In the genomic region with DNA sequence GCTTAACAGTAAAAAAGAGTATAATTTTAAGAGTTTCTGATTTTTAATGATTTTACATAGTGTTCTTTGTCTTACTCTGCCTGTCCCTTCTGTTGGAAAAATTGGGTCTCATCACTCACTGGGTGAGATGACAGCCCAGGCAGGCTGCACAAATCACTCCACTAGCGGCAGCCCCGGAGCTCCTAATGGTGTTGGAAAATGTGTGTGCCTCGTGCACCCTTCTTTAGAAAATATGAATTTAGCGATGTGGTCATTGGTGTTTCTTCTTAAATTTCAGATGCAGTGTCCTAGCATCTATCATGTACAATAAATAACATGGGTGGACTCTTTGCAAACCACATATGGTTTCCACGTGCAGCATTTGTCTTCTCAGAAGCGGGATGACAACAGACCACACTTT, we compare ENCODE assay signal across 36 cellular contexts.
"Had no signal": no experiment of that assay in that cellular context is flagged by ENCODE, and none has a peak within 500 bp of the region (broad histone marks: within the 10 kb centered on the region; RNA-seq: fewer than 3 reads in every experiment).

No MANE protein-coding gene starts in this region.

- H3K4me3 Mint-ChIP-seq: activated B cell treated with CpG ODN at 0.5 μM for 24 hours; activated CD4-positive, alpha-beta memory T cell treated with anti-CD3 and anti-CD28 coated beads for 36 hours; activated CD4-positive, alpha-beta T cell treated with anti-CD3 and anti-CD28 coated beads, Interleukin-2, amount 10 ng/mL, durations not matched to agents 24 days and 14 days; activated CD8-positive, alpha-beta T cell treated with anti-CD3 and anti-CD28 coated beads for 36 hours; activated naive CD4-positive, alpha-beta T cell treated with anti-CD3 and anti-CD28 coated beads, Interleukin-2, amount 10 ng/mL, durations not matched to agents 7 days and 5 days; activated naive CD4-positive, alpha-beta T cell treated with anti-CD3 and anti-CD28 coated beads, Interleukin-2, amount 50 U/mL, for 24 hours; activated naive CD8-positive, alpha-beta T cell; activated naive CD8-positive, alpha-beta T cell treated with anti-CD3 and anti-CD28 coated beads, Interleukin-2, amount 10 ng/mL, durations not matched to agents 7 days and 5 days; activated naive CD8-positive, alpha-beta T cell treated with anti-CD3 and anti-CD28 coated beads, Interleukin-2, amount 50 U/mL, for 24 hours; activated T-cell treated with anti-CD3 and anti-CD28 coated beads, Interleukin-2, amount 50 U/mL, for 4 hours; T-helper 1 cell treated with Interleukin-12 subunit alpha and Interleukin-12 subunit beta and Interleukin-4 antibody, amounts not matched to agents 30 μg/mL and 1 μg/mL, for 36 hours; T-helper 2 cell treated with Interferon-gamma antibody and Interleukin-4, amounts not matched to agents 5 μg/mL and 100 μg/mL, for 36 hours had no signal

- H3K27ac Mint-ChIP-seq: activated B cell treated with CpG ODN at 0.5 μM for 24 hours; activated CD4-positive, alpha-beta memory T cell treated with anti-CD3 and anti-CD28 coated beads for 36 hours; activated CD4-positive, alpha-beta T cell treated with anti-CD3 and anti-CD28 coated beads, Interleukin-2, amount 10 ng/mL, durations not matched to agents 24 days and 14 days; activated CD8-positive, alpha-beta T cell treated with anti-CD3 and anti-CD28 coated beads for 36 hours; activated naive CD4-positive, alpha-beta T cell treated with anti-CD3 and anti-CD28 coated beads, Interleukin-2, amount 10 ng/mL, durations not matched to agents 7 days and 5 days; activated naive CD4-positive, alpha-beta T cell treated with anti-CD3 and anti-CD28 coated beads, Interleukin-2, amount 50 U/mL, for 24 hours; activated naive CD8-positive, alpha-beta T cell; activated naive CD8-positive, alpha-beta T cell treated with anti-CD3 and anti-CD28 coated beads, Interleukin-2, amount 50 U/mL, for 24 hours; activated T-helper 2 cell treated with anti-CD3 and anti-CD28 coated beads, Interferon-gamma antibody, Interleukin-2, Interleukin-4, amounts not matched to agents 10 μg/mL and 5 μg/mL and 100 μg/mL, durations not matched to agents 14 hours and 24 hours and 36 hours; T-helper 1 cell treated with Interleukin-12 subunit alpha and Interleukin-12 subunit beta and Interleukin-4 antibody, amounts not matched to agents 30 μg/mL and 1 μg/mL, for 36 hours; T-helper 2 cell treated with Interferon-gamma antibody and Interleukin-4, amounts not matched to agents 5 μg/mL and 100 μg/mL, for 36 hours had no signal

- FAIRE-seq: TTC549 had no signal

- H3K4me1 Mint-ChIP-seq: activated B cell treated with CpG ODN at 0.5 μM for 24 hours; activated CD4-positive, alpha-beta T cell treated with anti-CD3 and anti-CD28 coated beads, Interleukin-2, amount 10 ng/mL, durations not matched to agents 24 days and 14 days; activated naive CD4-positive, alpha-beta T cell treated with anti-CD3 and anti-CD28 coated beads, Interleukin-2, amount 10 ng/mL, durations not matched to agents 7 days and 5 days; activated naive CD4-positive, alpha-beta T cell treated with anti-CD3 and anti-CD28 coated beads, Interleukin-2, amount 50 U/mL, for 24 hours; activated naive CD8-positive, alpha-beta T cell treated with anti-CD3 and anti-CD28 coated beads, Interleukin-2, amount 10 ng/mL, durations not matched to agents 7 days and 5 days; activated naive CD8-positive, alpha-beta T cell treated with anti-CD3 and anti-CD28 coated beads, Interleukin-2, amount 50 U/mL, for 24 hours had no signal

- H3K9me3 ChIP-seq: ascending aorta, breast epithelium had no signal

- H3K9me3 Mint-ChIP-seq: activated B cell treated with CpG ODN at 0.5 μM for 24 hours; activated CD4-positive, alpha-beta T cell treated with anti-CD3 and anti-CD28 coated beads, Interleukin-2, amount 10 ng/mL, durations not matched to agents 24 days and 14 days; activated CD8-positive, alpha-beta T cell treated with anti-CD3 and anti-CD28 coated beads for 36 hours; activated naive CD4-positive, alpha-beta T cell treated with anti-CD3 and anti-CD28 coated beads, Interleukin-2, amount 10 ng/mL, durations not matched to agents 7 days and 5 days; activated naive CD4-positive, alpha-beta T cell treated with anti-CD3 and anti-CD28 coated beads, Interleukin-2, amount 50 U/mL, for 24 hours; activated naive CD8-positive, alpha-beta T cell treated with anti-CD3 and anti-CD28 coated beads, Interleukin-2, amount 10 ng/mL, durations not matched to agents 7 days and 5 days; activated naive CD8-positive, alpha-beta T cell treated with anti-CD3 and anti-CD28 coated beads, Interleukin-2, amount 50 U/mL, for 24 hours; activated T-cell treated with anti-CD3 and anti-CD28 coated beads, Interleukin-2, amount 50 U/mL, for 4 hours; activated T-helper 2 cell treated with anti-CD3 and anti-CD28 coated beads, Interferon-gamma antibody, Interleukin-2, Interleukin-4, amounts not matched to agents 10 μg/mL and 5 μg/mL and 100 μg/mL, durations not matched to agents 14 hours and 24 hours and 36 hours; T-helper 1 cell treated with Interleukin-12 subunit alpha and Interleukin-12 subunit beta and Interleukin-4 antibody, amounts not matched to agents 30 μg/mL and 1 μg/mL, for 36 hours; T-helper 2 cell treated with Interferon-gamma antibody and Interleukin-4, amounts not matched to agents 5 μg/mL and 100 μg/mL, for 36 hours had no signal

- H3K36me3 Mint-ChIP-seq: activated CD4-positive, alpha-beta memory T cell treated with anti-CD3 and anti-CD28 coated beads for 36 hours; activated naive CD4-positive, alpha-beta T cell treated with anti-CD3 and anti-CD28 coated beads, Interleukin-2, amount 10 ng/mL, durations not matched to agents 7 days and 5 days; activated naive CD4-positive, alpha-beta T cell treated with anti-CD3 and anti-CD28 coated beads, Interleukin-2, amount 50 U/mL, for 24 hours; activated naive CD8-positive, alpha-beta T cell; activated naive CD8-positive, alpha-beta T cell treated with anti-CD3 and anti-CD28 coated beads, Interleukin-2, amount 10 ng/mL, durations not matched to agents 7 days and 5 days had no signal

- DNase-seq: activated B cell treated with CpG ODN at 0.5 μM for 24 hours; activated CD4-positive, alpha-beta memory T cell treated with anti-CD3 and anti-CD28 coated beads for 36 hours; activated CD4-positive, alpha-beta T cell treated with anti-CD3 and anti-CD28 coated beads for 4 hours; activated CD4-positive, alpha-beta T cell treated with anti-CD3 and anti-CD28 coated beads, Interleukin-2, amount 10 ng/mL, durations not matched to agents 24 days and 14 days; activated CD4-positive, alpha-beta T cell treated with anti-CD3 and anti-CD28 coated beads, Interleukin-2, amount 50 U/mL, for 1 hour; activated CD4-positive, alpha-beta T cell treated with anti-CD3 and anti-CD28 coated beads, Interleukin-2, amount 50 U/mL, for 4 hours; activated CD4-positive, CD25-positive, alpha-beta regulatory T cell treated with anti-CD3 and anti-CD28 coated beads, Interleukin-2, amount 50 U/mL, for 72 hours; activated CD8-positive, alpha-beta memory T cell treated with anti-CD3 and anti-CD28 coated beads, Interleukin-2, amount 50 U/mL, for 4 hours; activated CD8-positive, alpha-beta T cell treated with anti-CD3 and anti-CD28 coated beads for 36 hours; activated effector memory CD4-positive, alpha-beta T cell treated with Interleukin-2 at 50 U/mL for 16 hours; activated gamma-delta T cell; activated naive CD4-positive, alpha-beta T cell treated with anti-CD3 and anti-CD28 coated beads, Interleukin-2, amount 10 ng/mL, durations not matched to agents 7 days and 5 days; activated naive CD4-positive, alpha-beta T cell treated with Interleukin-2 at 50 U/mL for 16 hours; activated naive CD8-positive, alpha-beta T cell treated with anti-CD3 and anti-CD28 coated beads, Interleukin-2, amount 10 ng/mL, durations not matched to agents 7 days and 5 days; activated naive CD8-positive, alpha-beta T cell treated with anti-CD3 and anti-CD28 coated beads, Interleukin-2, amount 50 U/mL, for 24 hours; activated T-cell treated with anti-CD3 and anti-CD28 coated beads for 4 hours; activated T-cell treated with anti-CD3 and anti-CD28 coated beads, Interleukin-2, amount 50 U/mL, for 1 hour; activated T-cell treated with anti-CD3 and anti-CD28 coated beads, Interleukin-2, amount 50 U/mL, for 4 hours; amygdala; anterior cingulate cortex; brain microvascular endothelial cell; central memory CD4-positive, alpha-beta T cell; SW 1271; T-helper 1 cell; T-helper 2 cell; T-helper 9 cell had no signal

- H3K4me3 ChIP-seq: ascending aorta, breast epithelium, cardiac muscle cell had no signal

- H3K36me3 ChIP-seq: ascending aorta, brain microvascular endothelial cell, breast epithelium, cardiac muscle cell had no signal

- H3K27me3 ChIP-seq: ascending aorta, brain microvascular endothelial cell, breast epithelium, cardiac muscle cell had no signal

- H3K27ac ChIP-seq: ascending aorta, brain microvascular endothelial cell, cardiac muscle cell, VCaP had no signal

- H3K27me3 Mint-ChIP-seq: activated CD4-positive, alpha-beta T cell treated with anti-CD3 and anti-CD28 coated beads, Interleukin-2, amount 10 ng/mL, durations not matched to agents 24 days and 14 days; activated naive CD4-positive, alpha-beta T cell treated with anti-CD3 and anti-CD28 coated beads, Interleukin-2, amount 50 U/mL, for 24 hours had no signal
